In the genomic region with DNA sequence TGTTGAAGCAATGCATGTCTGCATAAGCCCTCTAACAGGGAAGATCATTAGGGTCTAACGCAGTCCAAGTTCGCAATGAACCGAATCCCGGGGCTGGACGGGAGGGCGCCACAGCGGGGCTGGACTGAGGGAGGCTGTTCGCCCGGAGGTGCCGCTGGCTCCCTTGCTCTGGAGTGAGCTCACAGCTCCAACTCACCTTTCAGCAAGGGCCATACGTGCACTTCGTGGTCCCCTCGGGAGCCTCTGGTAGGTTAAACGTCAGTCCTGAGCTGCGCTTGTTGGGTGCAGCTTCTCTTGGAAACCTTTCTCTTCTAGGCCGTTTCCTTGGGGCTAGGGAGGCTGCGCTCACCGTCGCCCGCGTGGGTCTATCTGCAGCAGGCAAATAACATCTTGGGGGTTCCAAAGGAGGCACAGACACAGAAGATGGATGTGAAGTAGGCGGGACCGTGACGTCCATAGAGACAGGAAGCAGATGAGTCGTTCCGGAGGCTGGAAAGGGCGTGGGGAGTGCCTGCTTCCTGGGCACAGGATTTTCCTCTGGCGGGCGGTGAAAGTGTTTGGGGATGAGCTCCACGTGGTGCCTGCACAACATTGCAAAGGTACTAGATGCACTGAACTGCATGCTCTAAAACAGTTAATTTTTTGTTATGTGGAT, we compare ENCODE assay signal across 1 cellular context.
TF ChIP-seq lines count a peak whose summit lies in the region.

No MANE protein-coding gene starts in this region.

TF ChIP-seq in H1, 55 proteins besides CTCF, POLR2A, EP300 and RAD21:
- no peak for TF ChIP-seq BRCA1 (IDR thresholded peaks at IDR 0.05; ENCODE audit: low read depth, low read length)
- no peak for TF ChIP-seq CREB1 (IDR thresholded peaks at IDR 0.05)
